Comparison of ENCODE assay signal across 32 cellular contexts in genomic region chr5:14864181-14864812, GRCh38. TPM values are rescaled to one million over a fixed set of nuclear protein-coding genes. Genes with fewer than 3 reads are reported as not detected.
DNase-seq lines count a peak whose midpoint lies in the region; ATAC-seq and TF ChIP-seq lines count a peak whose summit lies in the region.
"Had no signal": no experiment of that assay in that cellular context is flagged by ENCODE, and none has a peak within 500 bp of the region (broad histone marks: within the 10 kb centered on the region; RNA-seq: fewer than 3 reads in every experiment).

No MANE protein-coding gene starts in this region.

- no peak overlapping the region for H3K4me3 ChIP-seq in Panc1 (ENCODE audit: low read depth in 2 of 2, low read length in 2 of 2)
- H3K4me3 ChIP-seq: A549, dorsolateral prefrontal cortex, gastroesophageal sphincter, GM23338, K562, mucosa of descending colon, SJCRH30, upper lobe of right lung had no signal

- H3K27ac ChIP-seq in Panc1 (ENCODE audit: low read length) = no peak overlapping the region
- H3K27ac ChIP-seq: A549, SJCRH30, upper lobe of right lung, WERI-Rb-1 had no signal

- DNase-seq in activated naive CD4-positive, alpha-beta T cell treated with anti-CD3 and anti-CD28 coated beads, Interleukin-2, amount 50 U/mL, for 16 hours = no peak
- DNase-seq in Panc1 (ENCODE audit: low read depth, low spot score) = peak; percentile 8
- no peak for DNase-seq in left ventricle myocardium superior
- no peak for DNase-seq in effector memory CD8-positive, alpha-beta T cell
- no peak for DNase-seq in H4 (ENCODE audit: low spot score)
- DNase-seq: activated CD4-positive, alpha-beta T cell treated with anti-CD3 and anti-CD28 coated beads for 4 hours; activated gamma-delta T cell treated with Interleukin-2 at 50 U/mL for 16 hours; activated naive CD8-positive, alpha-beta T cell treated with anti-CD3 and anti-CD28 coated beads, Interleukin-2, amount 50 U/mL, for 24 hours; CD4-positive, alpha-beta T cell; central memory CD4-positive, alpha-beta T cell; dorsolateral prefrontal cortex; hippocampal formation; mammary epithelial cell; mucosa of descending colon; NCI-H1092 treated with DMSO at 0.1 percent for 48 hours; NCI-H187; NCI-H345; NCI-H748 treated with DMSO at 0.1 percent for 48 hours; SJCRH30; small intestine; stimulated activated naive CD4-positive, alpha-beta T cell; T-helper 9 cell; upper lobe of right lung; WERI-Rb-1 had no signal

- no peak for TF ChIP-seq CTCF in Panc1 (IDR thresholded peaks at IDR 0.05)

- intact Hi-C loops in Panc1 (cut with micrococcal nuclease; ENCODE audit: unreplicated experiment) = loop anchor here (5.0 kb wide), 1 partner anchor 677 kb away; no protein-coding TSS in a partner anchor
- intact Hi-C loops in left ventricle myocardium superior (cut with micrococcal nuclease) = no loop called here

- H3K9me3 Mint-ChIP-seq in activated naive CD4-positive, alpha-beta T cell treated with anti-CD3 and anti-CD28 coated beads, Interleukin-2, amount 50 U/mL, for 24 hours = no peaks in the 10 kb centered on the region
- H3K9me3 Mint-ChIP-seq in activated T-helper 17 cell treated with anti-CD3 and anti-CD28 coated beads, Interleukin-2, amount 50 U/mL, for 72 hours = no peaks in the 10 kb centered on the region
- H3K9me3 Mint-ChIP-seq in effector memory CD8-positive, alpha-beta T cell = no peaks in the 10 kb centered on the region
- H3K9me3 Mint-ChIP-seq: activated naive CD8-positive, alpha-beta T cell treated with anti-CD3 and anti-CD28 coated beads, Interleukin-2, amount 50 U/mL, for 24 hours; CD4-positive, alpha-beta T cell; GM23338; nephron had no signal

- no peak overlapping the region for H3K4me3 Mint-ChIP-seq in activated naive CD4-positive, alpha-beta T cell treated with anti-CD3 and anti-CD28 coated beads, Interleukin-2, amount 50 U/mL, for 24 hours
- no peak overlapping the region for H3K4me3 Mint-ChIP-seq in activated T-helper 17 cell treated with anti-CD3 and anti-CD28 coated beads, Interleukin-2, amount 50 U/mL, for 72 hours
- no peak overlapping the region for H3K4me3 Mint-ChIP-seq in effector memory CD8-positive, alpha-beta T cell
- H3K4me3 Mint-ChIP-seq: activated naive CD8-positive, alpha-beta T cell treated with anti-CD3 and anti-CD28 coated beads, Interleukin-2, amount 50 U/mL, for 24 hours; CD4-positive, alpha-beta T cell; GM23338; nephron had no signal

- POLR2A ChIA-PET in Panc1 (lab: Charles Lee) = no interaction called here

- no peaks in the 10 kb centered on the region for H3K4me1 ChIP-seq in Panc1 (ENCODE audit: control insufficient read depth, insufficient read depth, low read length)
- H3K4me1 ChIP-seq: A549, SJCRH30 had no signal

- H3K4me1 Mint-ChIP-seq in activated naive CD4-positive, alpha-beta T cell treated with anti-CD3 and anti-CD28 coated beads, Interleukin-2, amount 50 U/mL, for 24 hours = peaks cover 77% of the 10 kb centered on the region
- H3K4me1 Mint-ChIP-seq in activated T-helper 17 cell treated with anti-CD3 and anti-CD28 coated beads, Interleukin-2, amount 50 U/mL, for 72 hours = peaks cover 32% of the 10 kb centered on the region
- H3K4me1 Mint-ChIP-seq in effector memory CD8-positive, alpha-beta T cell (ENCODE audit: low read depth in 2 of 2) = peaks cover 29 to 51% of the 10 kb centered on the region in 2 donors
- H3K4me1 Mint-ChIP-seq: nephron had no signal

- peaks cover 3% of the 10 kb centered on the region; the same call in 1 of the 2 replicates for H3K27me3 ChIP-seq in Panc1 (ENCODE audit: control insufficient read depth, insufficient read depth, low read length)
- H3K27me3 ChIP-seq: dorsolateral prefrontal cortex, gastroesophageal sphincter, SJCRH30, upper lobe of right lung had no signal

- H3K9me3 ChIP-seq in Panc1 (ENCODE audit: control insufficient read depth, insufficient read depth, low read depth, low read length) = no peaks in the 10 kb centered on the region
- H3K9me3 ChIP-seq: A549, gastroesophageal sphincter, mucosa of descending colon, SJCRH30, upper lobe of right lung had no signal

- peaks cover 10% of the 10 kb centered on the region for H3K36me3 Mint-ChIP-seq in activated naive CD4-positive, alpha-beta T cell treated with anti-CD3 and anti-CD28 coated beads, Interleukin-2, amount 50 U/mL, for 24 hours
- H3K36me3 Mint-ChIP-seq in activated T-helper 17 cell treated with anti-CD3 and anti-CD28 coated beads, Interleukin-2, amount 50 U/mL, for 72 hours (ENCODE audit: low read depth) = peaks cover 17% of the 10 kb centered on the region
- peaks cover 4% of the 10 kb centered on the region for H3K36me3 Mint-ChIP-seq in effector memory CD8-positive, alpha-beta T cell (ENCODE audit: insufficient read depth)

- H3K27ac Mint-ChIP-seq in activated naive CD4-positive, alpha-beta T cell treated with anti-CD3 and anti-CD28 coated beads, Interleukin-2, amount 50 U/mL, for 24 hours = peak overlapping the region; percentile 66
- H3K27ac Mint-ChIP-seq in activated T-helper 17 cell treated with anti-CD3 and anti-CD28 coated beads, Interleukin-2, amount 50 U/mL, for 72 hours = no peak overlapping the region
- H3K27ac Mint-ChIP-seq in effector memory CD8-positive, alpha-beta T cell = no peak overlapping the region
- H3K27ac Mint-ChIP-seq: activated naive CD8-positive, alpha-beta T cell treated with anti-CD3 and anti-CD28 coated beads, Interleukin-2, amount 50 U/mL, for 24 hours; GM23338; nephron had no signal

- no peaks in the 10 kb centered on the region for H3K27me3 Mint-ChIP-seq in activated naive CD4-positive, alpha-beta T cell treated with anti-CD3 and anti-CD28 coated beads, Interleukin-2, amount 50 U/mL, for 24 hours
- H3K27me3 Mint-ChIP-seq in activated T-helper 17 cell treated with anti-CD3 and anti-CD28 coated beads, Interleukin-2, amount 50 U/mL, for 72 hours = no peaks in the 10 kb centered on the region
- no peaks in the 10 kb centered on the region for H3K27me3 Mint-ChIP-seq in effector memory CD8-positive, alpha-beta T cell
- H3K27me3 Mint-ChIP-seq: activated naive CD8-positive, alpha-beta T cell treated with anti-CD3 and anti-CD28 coated beads, Interleukin-2, amount 50 U/mL, for 24 hours; CD4-positive, alpha-beta T cell had no signal

- BruUV-seq in Panc1 (replicated peaks; lab: Mats Ljungman, UMichigan) = no TSS peak

- ATAC-seq in Panc1 (no peak), left ventricle myocardium superior (peak; percentile 61), HG03378 (IDR thresholded peaks at IDR 0.05; ENCODE audit: unreplicated experiment) (no peak)
- no peak for ATAC-seq in activated T-helper 17 cell treated with anti-CD3 and anti-CD28 coated beads, Interleukin-2, amount 50 U/mL, for 72 hours (replicated peaks)
- ATAC-seq in effector memory CD8-positive, alpha-beta T cell (replicated peaks) = no peak
- ATAC-seq: A549; activated naive CD8-positive, alpha-beta T cell treated with anti-CD3 and anti-CD28 coated beads, Interleukin-2, amount 50 U/mL, for 24 hours; gastroesophageal sphincter; GM23338; K562; mucosa of descending colon; upper lobe of right lung had no signal

- in situ Hi-C loops in Panc1 (cut with HindIII; ENCODE audit: low pct_unique_long_range_greater_than_20kb, low sequenced_read_pairs) = no loop called here

- CTCF ChIA-PET in Panc1 (lab: Charles Lee) = no interaction called here

- H3K36me3 ChIP-seq in Panc1 (ENCODE audit: control insufficient read depth, insufficient read depth, low read length) = no peaks in the 10 kb centered on the region
- H3K36me3 ChIP-seq: gastroesophageal sphincter, SJCRH30, upper lobe of right lung had no signal

RNA-seq across cellular contexts. Expression of gene ANKH, which starts 7.3 kb away (rescaled TPM):
- total RNA-seq in Panc1 (2021; ENCODE audit: unreplicated experiment) = 11.2 TPM
- 9.7 TPM for polyA plus RNA-seq in Panc1 (2012; ENCODE audit: insufficient read length)
- 166 TPM for total RNA-seq in left ventricle myocardium superior
- 100 to 1,000 TPM; 101 to 193 TPM for total RNA-seq in activated T-helper 17 cell treated with anti-CD3 and anti-CD28 coated beads, Interleukin-2, amount 50 U/mL, for 72 hours
- total RNA-seq in H4 (2014; rRNA removed; shearing (Covaris generic)) = 20.8 and 46.2 TPM in 2 replicates
